In the genomic region with DNA sequence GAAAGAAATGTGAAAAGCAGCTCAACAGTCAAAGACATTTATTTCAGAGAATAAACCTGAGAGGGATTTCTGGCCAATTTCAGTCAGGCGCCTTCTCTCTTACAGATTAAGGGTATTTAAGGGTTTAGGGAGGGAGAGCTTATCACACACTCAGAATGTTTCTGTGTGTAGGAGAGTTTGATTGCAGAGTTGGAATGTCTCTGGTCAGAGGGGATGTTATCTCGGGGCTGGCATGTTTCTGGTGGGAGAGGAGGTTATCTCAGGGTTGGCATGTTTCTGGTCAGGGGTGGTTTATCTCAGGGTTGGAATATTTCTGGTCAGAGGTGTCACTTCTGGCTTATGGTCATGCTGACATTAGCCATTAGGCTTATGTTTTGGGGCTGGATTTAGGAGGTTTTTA, we compare ENCODE assay signal across 20 cellular contexts.
DNase-seq lines count a peak whose midpoint lies in the region; ATAC-seq, FAIRE-seq and TF ChIP-seq lines count a peak whose summit lies in the region.
"Had no signal": no experiment of that assay in that cellular context is flagged by ENCODE, and none has a peak within 500 bp of the region (broad histone marks: within the 10 kb centered on the region; RNA-seq: fewer than 3 reads in every experiment).

No MANE protein-coding gene starts in this region.

- H3K27ac ChIP-seq in right atrium auricular region (peak overlapping the region in 1 of 2 donors; percentile 65), cardiac muscle cell (peak overlapping the region; percentile 88), mesendoderm (ENCODE audit: low read depth, low read length) (no peak overlapping the region), body of pancreas (no peak overlapping the region)
- H3K27ac ChIP-seq: 22Rv1 had no signal

- H3K4me3 ChIP-seq in right atrium auricular region = no peak overlapping the region
- no peak overlapping the region for H3K4me3 ChIP-seq in cardiac muscle cell
- no peak overlapping the region for H3K4me3 ChIP-seq in mesendoderm (ENCODE audit: low read length)
- H3K4me3 ChIP-seq in body of pancreas = no peak overlapping the region
- H3K4me3 ChIP-seq: GM12878 had no signal

- intact Hi-C loops in Right ventricle myocardium inferior (cut with DNase I) (no loop called here), body of pancreas (cut with DNase I) (no loop called here)

- DNase-seq in Right ventricle myocardium inferior (ENCODE audit: missing footprints) (no peak), right atrium auricular region (ENCODE audit: low spot score) (no peak), cardiac muscle cell (ENCODE audit: low read depth in 1 of 2, low spot score in 1 of 2) (peak; percentile 42 to 49), mesendoderm (peak; percentile 78), RCC 7860 (ENCODE audit: low spot score) (no peak), body of pancreas (no peak)
- no peak for DNase-seq in stimulated activated CD4-positive, alpha-beta T cell treated with anti-CD3 and anti-CD28 coated beads, Interleukin-2, amount 100 ng/mL, for 48 hours
- DNase-seq in activated CD4-positive, alpha-beta T cell treated with anti-CD3 and anti-CD28 coated beads, Interleukin-2, amount 50 U/mL, for 4 hours = no peak
- DNase-seq: CD4-positive, alpha-beta memory T cell; DND-41; GDM1; HCEC 1CT; NCI-H1105; NCI-H1694 treated with DMSO at 0.1 percent for 48 hours; NCI-H2107; NCI-H345; NCI-H526; RPMI8226 had no signal

- no peak for FAIRE-seq in RCC 7860 (lab: Jason Lieb, UNC)
- FAIRE-seq: GM12878 had no signal

- ATAC-seq in Right ventricle myocardium inferior (peak; percentile 71), body of pancreas (no peak)
- ATAC-seq: GM12878 had no signal

- H4K5ac ChIP-seq in mesendoderm (ENCODE audit: low read length) = no peak overlapping the region

- H3K4me2 ChIP-seq in mesendoderm (ENCODE audit: low read length) = no peak overlapping the region

- H3K9me3 ChIP-seq in right atrium auricular region (no peaks in the 10 kb centered on the region), cardiac muscle cell (ENCODE audit: low read depth) (no peaks in the 10 kb centered on the region), body of pancreas (no peaks in the 10 kb centered on the region)

- no peak overlapping the region for H3K9ac ChIP-seq in mesendoderm (ENCODE audit: low read length)

- no CpG with 5 or more reads among the region's 2 CpGs for WGBS in mesendoderm (ENCODE audit: extremely low coverage, insufficient coverage, low lambda C conversion rate)
- 26 to 39% methylated on average over 2 of the region's 2 CpGs for WGBS in body of pancreas, 2 donors

- no peak overlapping the region for H3K4ac ChIP-seq in mesendoderm (ENCODE audit: low read depth, low read length)

- no peak overlapping the region for H2BK5ac ChIP-seq in mesendoderm (ENCODE audit: low read length)

- no peaks in the 10 kb centered on the region for H3K79me2 ChIP-seq in mesendoderm (ENCODE audit: control insufficient read depth, insufficient read depth, low read length)

- no peak overlapping the region for H2AK5ac ChIP-seq in mesendoderm (ENCODE audit: low read length)

- no peaks in the 10 kb centered on the region for H3K79me1 ChIP-seq in mesendoderm (ENCODE audit: low read length)

- H3K36me3 ChIP-seq in right atrium auricular region (no peaks in the 10 kb centered on the region), cardiac muscle cell (no peaks in the 10 kb centered on the region), mesendoderm (ENCODE audit: control insufficient read depth, insufficient read depth, low read length) (no peaks in the 10 kb centered on the region), body of pancreas (replicated peaks in 1 of 2; ENCODE audit: insufficient read depth in 1 of 2, low read depth in 2 of 2) (no peaks in the 10 kb centered on the region)

- no peak for TF ChIP-seq POLR2A in body of pancreas (IDR thresholded peaks at IDR 0.05)

- no peak overlapping the region for H2BK120ac ChIP-seq in mesendoderm (ENCODE audit: low read depth, low read length)

- no peak overlapping the region for H4K8ac ChIP-seq in mesendoderm (ENCODE audit: low read depth, low read length)

- H3K27me3 ChIP-seq in right atrium auricular region (no peaks in the 10 kb centered on the region), cardiac muscle cell (no peaks in the 10 kb centered on the region), mesendoderm (ENCODE audit: insufficient read depth, low read length, poor library complexity) (no peaks in the 10 kb centered on the region), body of pancreas (no peaks in the 10 kb centered on the region)

- no peak overlapping the region for H3K56ac ChIP-seq in mesendoderm (ENCODE audit: low read length)

- TF ChIP-seq CTCF in right atrium auricular region (IDR thresholded peaks at IDR 0.05) = no peak
- no peak for TF ChIP-seq CTCF in cardiac muscle cell (IDR thresholded peaks at IDR 0.05; ENCODE audit: low read depth, low read length)
- no peak for TF ChIP-seq CTCF in body of pancreas (IDR thresholded peaks at IDR 0.05)

- H3K4me1 ChIP-seq in right atrium auricular region (no peaks in the 10 kb centered on the region), cardiac muscle cell (ENCODE audit: low read depth) (peaks cover 5% of the 10 kb centered on the region), mesendoderm (ENCODE audit: control insufficient read depth, low read depth, low read length) (no peaks in the 10 kb centered on the region), body of pancreas (no peaks in the 10 kb centered on the region)

- no peak overlapping the region for H3K18ac ChIP-seq in mesendoderm (ENCODE audit: low read length)

- no peak overlapping the region for H2BK15ac ChIP-seq in mesendoderm (replicated peaks; ENCODE audit: low read depth)

- no peak overlapping the region for H3K23ac ChIP-seq in mesendoderm (ENCODE audit: low read length)

Comparison
In these comparisons a context has a peak if more than half of its experiments do, and no peak if none do; other contexts are left out.
1. DNase-seq: peak in cardiac muscle cell (2 of 2) and mesendoderm (single experiment); none in Right ventricle myocardium inferior (single experiment), right atrium auricular region (single experiment), stimulated activated CD4-positive, alpha-beta T cell treated with anti-CD3 and anti-CD28 coated beads, Interleukin-2, amount 100 ng/mL, for 48 hours (0 of 2), activated CD4-positive, alpha-beta T cell treated with anti-CD3 and anti-CD28 coated beads, Interleukin-2, amount 50 U/mL, for 4 hours (0 of 2), RCC 7860 (single experiment) and body of pancreas (0 of 4).